In genomic region chr17:37220609-37220953, GRCh38 we compare ENCODE assay signal across 9 cellular contexts.
DNase-seq lines count a peak whose midpoint lies in the region; ATAC-seq, FAIRE-seq and TF ChIP-seq lines count a peak whose summit lies in the region.
"Had no signal": no experiment of that assay in that cellular context is flagged by ENCODE, and none has a peak within 500 bp of the region (broad histone marks: within the 10 kb centered on the region; RNA-seq: fewer than 3 reads in every experiment).

No MANE protein-coding gene starts in this region.

- no peaks in the 10 kb centered on the region for H3K9me3 Mint-ChIP-seq in activated CD4-positive, alpha-beta T cell treated with anti-CD3 and anti-CD28 coated beads for 36 hours (ENCODE audit: low read depth)

- H3K36me3 Mint-ChIP-seq in activated CD4-positive, alpha-beta T cell treated with anti-CD3 and anti-CD28 coated beads for 36 hours (ENCODE audit: low read depth) = peaks cover 18% of the 10 kb centered on the region

- no peaks in the 10 kb centered on the region for H3K9me3 ChIP-seq in right lobe of liver

- H3K27ac Mint-ChIP-seq in activated CD4-positive, alpha-beta T cell treated with anti-CD3 and anti-CD28 coated beads for 36 hours = no peak overlapping the region

- POLR2A ChIA-PET in activated CD4-positive, alpha-beta T cell treated with anti-CD3 and anti-CD28 coated beads for 36 hours (lab: Charles Lee) = no interaction called here

- no peak overlapping the region for H3K4me3 ChIP-seq in right lobe of liver
- H3K4me3 ChIP-seq: skin epidermis had no signal

- TF ChIP-seq CTCF in right lobe of liver (IDR thresholded peaks at IDR 0.05) = peak in 3 of 4 donors; percentile 11 to 39 (median 19)

- FAIRE-seq in GM19239 (lab: Jason Lieb, UNC) = no peak

- peaks cover 0 to 11% (median 0%) of the 10 kb centered on the region in 4 donors for H3K4me1 ChIP-seq in right lobe of liver

- no peak for ATAC-seq in activated CD4-positive, alpha-beta T cell treated with anti-CD3 and anti-CD28 coated beads for 36 hours
- ATAC-seq in right lobe of liver (peak in 1 of 4 donors; percentile 26), GM21619 (IDR thresholded peaks at IDR 0.05; ENCODE audit: unreplicated experiment) (no peak)

- no peak overlapping the region for H3K4me3 Mint-ChIP-seq in activated CD4-positive, alpha-beta T cell treated with anti-CD3 and anti-CD28 coated beads for 36 hours

- no peak overlapping the region for H3K27ac ChIP-seq in right lobe of liver
- H3K27ac ChIP-seq: skin epidermis had no signal

- no peaks in the 10 kb centered on the region for H3K4me1 Mint-ChIP-seq in activated CD4-positive, alpha-beta T cell treated with anti-CD3 and anti-CD28 coated beads for 36 hours

- no peak for TF ChIP-seq POLR2A in right lobe of liver (IDR thresholded peaks at IDR 0.05)

- DNase-seq in activated CD4-positive, alpha-beta T cell treated with anti-CD3 and anti-CD28 coated beads for 36 hours = peak; percentile 38
- DNase-seq in activated CD4-positive, alpha-beta T cell treated with anti-CD3 and anti-CD28 coated beads for 1 hour = no peak
- peak; percentile 27 for DNase-seq in NCI-H146 (lab: John Stamatoyannopoulos, UW)
- peak in 32 of 58 donors; percentile 1 to 58 (median 12) for DNase-seq in anterior cingulate cortex (lab: John Stamatoyannopoulos, UW)
- no peak for DNase-seq in right lobe of liver
- DNase-seq in cerebellum (ENCODE audit: low spot score) = no peak
- DNase-seq in GM19239 (ENCODE audit: insufficient read length, low spot score) = no peak

- CTCF ChIA-PET in activated CD4-positive, alpha-beta T cell treated with anti-CD3 and anti-CD28 coated beads for 36 hours (lab: Charles Lee) = no interaction called here

- WGBS in right lobe of liver (ENCODE audit: insufficient coverage, low coverage, low lambda C conversion rate, missing lambda C conversion rate) = 54% methylated on average over 1 of the region's 1 CpG

- intact Hi-C loops in activated CD4-positive, alpha-beta T cell treated with anti-CD3 and anti-CD28 coated beads for 36 hours (cut with DNase I, micrococcal nuclease) = loop anchor here in 1 of 2 experiments (5.0 kb wide), 1 partner anchor 593 kb away; no protein-coding TSS in a partner anchor
- intact Hi-C loops in right lobe of liver (cut with DNase I) = no loop called here

- H3K27me3 ChIP-seq in right lobe of liver = no peaks in the 10 kb centered on the region

- H3K36me3 ChIP-seq in right lobe of liver = peaks cover 0 to 20% (median 0%) of the 10 kb centered on the region in 4 donors

- H3K27me3 Mint-ChIP-seq in activated CD4-positive, alpha-beta T cell treated with anti-CD3 and anti-CD28 coated beads for 36 hours = no peaks in the 10 kb centered on the region

Comparison
In these comparisons a context has a peak if more than half of its experiments do, and no peak if none do; other contexts are left out.
1. DNase-seq: peak in activated CD4-positive, alpha-beta T cell treated with anti-CD3 and anti-CD28 coated beads for 36 hours (single experiment), NCI-H146 (single experiment) and anterior cingulate cortex (32 of 58); none in activated CD4-positive, alpha-beta T cell treated with anti-CD3 and anti-CD28 coated beads for 1 hour (single experiment), right lobe of liver (0 of 3), cerebellum (single experiment) and GM19239 (single experiment).